ENCODE assay signal across 8 cellular contexts in genomic region chr6:145963216-145964068, GRCh38. TPM values are rescaled to one million over a fixed set of nuclear protein-coding genes. Genes with fewer than 3 reads are reported as not detected.
DNase-seq lines count a peak whose midpoint lies in the region; ATAC-seq, FAIRE-seq and TF ChIP-seq lines count a peak whose summit lies in the region.

No MANE protein-coding gene starts in this region.

- peak overlapping the region; percentile 31 for H2BK120ac ChIP-seq in trophoblast cell (ENCODE audit: insufficient read depth, low read length, poor library complexity)

- H3K27ac ChIP-seq in Panc1 (ENCODE audit: low read length) = peak overlapping the region; percentile 92
- H3K27ac ChIP-seq in trophoblast cell (ENCODE audit: low read depth, low read length) = no peak overlapping the region

- H3K18ac ChIP-seq in trophoblast cell (ENCODE audit: low read length) = peak overlapping the region; percentile 96

- peak overlapping the region; percentile 90 for H4K12ac ChIP-seq in trophoblast cell (ENCODE audit: low read depth, low read length)

- H3K4ac ChIP-seq in trophoblast cell (ENCODE audit: low read depth, low read length) = peak overlapping the region; percentile 85

- H3K36me3 ChIP-seq in Panc1 (ENCODE audit: control insufficient read depth, insufficient read depth, low read length) (peaks cover 2% of the 10 kb centered on the region; the same call in 1 of the 2 replicates), trophoblast cell (ENCODE audit: control insufficient read depth in 1 of 2, insufficient read depth in 2 of 2, low read length in 2 of 2) (no peaks in the 10 kb centered on the region)

- peak overlapping the region; percentile 53 for H2BK5ac ChIP-seq in trophoblast cell (ENCODE audit: low read depth, low read length, poor library complexity)

- H2AFZ ChIP-seq in trophoblast cell (ENCODE audit: insufficient read depth, low read length, poor library complexity) = peak overlapping the region; percentile 94

- H4K8ac ChIP-seq in trophoblast cell (ENCODE audit: low read depth, low read length) = peak overlapping the region; percentile 96

- H3K27ac Mint-ChIP-seq in type B pancreatic cell = peak overlapping the region; percentile 96

- H3K79me1 ChIP-seq in trophoblast cell (ENCODE audit: low read length) = peaks cover 9% of the 10 kb centered on the region

- H2BK12ac ChIP-seq in trophoblast cell (ENCODE audit: low read length) = no peak overlapping the region

- H3K27me3 Mint-ChIP-seq in type B pancreatic cell = peaks cover 3% of the 10 kb centered on the region

- H2AK5ac ChIP-seq in trophoblast cell (ENCODE audit: low read length) = no peak overlapping the region

- H3K9me3 ChIP-seq in Panc1 (ENCODE audit: control insufficient read depth, insufficient read depth, low read depth, low read length) = no peaks in the 10 kb centered on the region
- no peaks in the 10 kb centered on the region for H3K9me3 ChIP-seq in trophoblast cell (ENCODE audit: insufficient read depth, low read depth, low read length)

- peak overlapping the region; percentile 95 for H3K4me3 Mint-ChIP-seq in type B pancreatic cell

- BruUV-seq in Panc1 (replicated peaks; lab: Mats Ljungman, UMichigan) = no TSS peak

- DNase-seq in AG10803 (ENCODE audit: low read depth) (peak; percentile 48), GM19239 (ENCODE audit: insufficient read length, low spot score) (peak; percentile 20), Panc1 (ENCODE audit: low read depth, low spot score) (no peak), Right ventricle myocardium superior (peak; percentile 68), trophoblast cell (peak; percentile 25 to 59), type B pancreatic cell (ENCODE audit: extremely low spot score, unreplicated experiment) (peak; percentile 73)
- peak; percentile 45 for DNase-seq in activated naive CD4-positive, alpha-beta T cell treated with anti-CD3 and anti-CD28 coated beads, Interleukin-2, amount 50 U/mL, for 16 hours

- H4K91ac ChIP-seq in trophoblast cell (ENCODE audit: low read depth, low read length) = peak overlapping the region; percentile 79

- peaks cover 5% of the 10 kb centered on the region for H3K36me3 Mint-ChIP-seq in type B pancreatic cell

- H3K4me3 ChIP-seq in AG10803 (ENCODE audit: low read length) (peak overlapping the region; percentile 93), Panc1 (ENCODE audit: low read depth in 2 of 2, low read length in 2 of 2) (peak overlapping the region; percentile 92 to 95), trophoblast cell (ENCODE audit: low read depth, low read length) (peak overlapping the region; percentile 99)

- CTCF ChIA-PET in Panc1 (lab: Charles Lee) = no interaction called here

- POLR2A ChIA-PET in Panc1 (lab: Charles Lee) = no interaction called here

- H3K14ac ChIP-seq in trophoblast cell (ENCODE audit: low read length) = peak overlapping the region; percentile 96

- no peak overlapping the region for H3K23ac ChIP-seq in trophoblast cell (ENCODE audit: low read length)

- ATAC-seq in HG03432 (IDR thresholded peaks at IDR 0.05; ENCODE audit: unreplicated experiment) (peak; percentile 34), Panc1 (peak; percentile 51), Right ventricle myocardium superior (ENCODE audit: poor library complexity) (peak; percentile 66)

- H3K4me1 ChIP-seq in Panc1 (ENCODE audit: control insufficient read depth, insufficient read depth, low read length) (peaks cover 11% of the 10 kb centered on the region), trophoblast cell (ENCODE audit: control insufficient read depth in 1 of 2, insufficient read depth in 2 of 2, low read length in 2 of 2) (no peaks in the 10 kb centered on the region)

- H3K79me2 ChIP-seq in trophoblast cell (ENCODE audit: control insufficient read depth, insufficient read depth, low read length, poor library complexity) = peaks cover 8% of the 10 kb centered on the region

- WGBS in trophoblast cell (ENCODE audit: extremely low coverage, insufficient coverage, insufficient read length) = no CpG with 5 or more reads among the region's 44 CpGs

- no peak for FAIRE-seq in GM19239 (lab: Jason Lieb, UNC)

- TF ChIP-seq CTCF in AG10803 (conservative IDR thresholded peaks at IDR 0.05; ENCODE audit: low read length) (no peak), Panc1 (IDR thresholded peaks at IDR 0.05) (no peak), type B pancreatic cell (conservative IDR thresholded peaks at IDR 0.05) (no peak)

- in situ Hi-C loops in Panc1 (cut with HindIII; ENCODE audit: low pct_unique_long_range_greater_than_20kb, low sequenced_read_pairs) = no loop called here

- peak overlapping the region; percentile 71 for H3K4me2 ChIP-seq in trophoblast cell (ENCODE audit: low read length)

- H3K9ac ChIP-seq in trophoblast cell (ENCODE audit: low read length) = peak overlapping the region; percentile 89

- peaks cover 31% of the 10 kb centered on the region for H3K4me1 Mint-ChIP-seq in type B pancreatic cell (ENCODE audit: unreplicated experiment)

- intact Hi-C loops in Panc1 (cut with micrococcal nuclease; ENCODE audit: unreplicated experiment) (no loop called here), Right ventricle myocardium superior (cut with DNase I) (no loop called here)

- no peaks in the 10 kb centered on the region for H3K9me3 Mint-ChIP-seq in type B pancreatic cell

- H3K27me3 ChIP-seq in Panc1 (ENCODE audit: control insufficient read depth, insufficient read depth, low read length) = no peaks in the 10 kb centered on the region
- H3K27me3 ChIP-seq in trophoblast cell (ENCODE audit: insufficient read depth, low read length) = no peaks in the 10 kb centered on the region

RNA-seq across cellular contexts. Expression of gene SHPRH, which starts 0.7 kb away (rescaled TPM):
- total RNA-seq in Panc1 (2021; ENCODE audit: unreplicated experiment) (14.5 TPM), Right ventricle myocardium superior (9.9 TPM), type B pancreatic cell (ENCODE audit: low replicate concordance) (15.1 and 24.9 TPM in 2 replicates)
- polyA plus RNA-seq in Panc1 (2012; ENCODE audit: insufficient read length) = 3.5 TPM
- 6.0 and 6.7 TPM in 2 replicates for polyA plus RNA-seq in trophoblast cell (2013)
